Comparison of ENCODE assay signal across 1 cellular context in the genomic region with DNA sequence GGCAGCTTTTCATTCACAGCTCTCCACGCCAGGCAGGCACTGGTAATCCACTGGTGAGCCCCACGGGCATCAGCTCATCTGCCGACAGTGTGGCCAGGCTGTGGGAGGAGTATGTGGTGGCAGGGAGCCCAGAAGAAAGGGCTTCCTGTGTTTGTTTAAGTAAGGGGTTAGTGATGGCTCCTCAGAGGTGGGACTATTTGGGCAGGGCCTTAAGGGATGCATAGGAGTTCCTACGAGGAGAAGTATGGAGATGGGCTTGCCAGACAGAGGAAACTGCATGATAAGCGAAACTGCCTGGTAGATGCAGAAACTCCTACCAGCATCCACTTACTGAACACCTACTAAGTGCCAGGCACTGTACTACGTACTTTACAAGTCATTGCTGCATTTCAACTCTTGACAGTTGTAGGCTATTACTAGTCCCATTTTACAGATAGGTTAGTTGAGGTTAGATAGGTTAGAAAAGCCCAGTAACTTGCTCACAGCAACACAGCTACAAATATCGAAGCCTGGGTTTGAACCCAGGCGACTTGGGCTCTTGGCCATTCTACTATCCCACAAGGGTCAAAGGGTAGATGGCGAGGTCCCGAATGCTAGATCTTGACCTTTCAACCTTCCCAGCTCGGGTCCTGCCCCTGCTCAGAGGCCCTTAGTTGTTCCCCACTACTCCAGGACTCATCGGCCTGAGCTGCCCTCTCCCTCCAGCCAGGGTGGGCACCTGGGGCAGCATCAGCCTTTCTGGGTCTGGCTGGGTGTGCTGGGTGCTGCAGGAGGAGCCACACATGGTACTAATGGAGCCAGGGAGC.
TF ChIP-seq lines count a peak whose summit lies in the region.

No MANE protein-coding gene starts in this region.

TF ChIP-seq in HCT116, 20 proteins besides CTCF, POLR2A, EP300 and RAD21 (continued from another document):
- TF ChIP-seq REST (IDR thresholded peaks at IDR 0.05; ENCODE audit: low read depth), result no peak
- TF ChIP-seq ELF1 (IDR thresholded peaks at IDR 0.05; ENCODE audit: borderline replicate concordance, low read depth), result no peak
- TF ChIP-seq TCF7L2 (IDR thresholded peaks at IDR 0.05; ENCODE audit: borderline replicate concordance, extremely low read depth, insufficient read depth, insufficient read length), result no peak
- TF ChIP-seq EGR1 (IDR thresholded peaks at IDR 0.05; ENCODE audit: low read depth), result no peak
- no peak for TF ChIP-seq CEBPB (IDR thresholded peaks at IDR 0.05; ENCODE audit: low read depth)
